Comparison of ENCODE assay signal across 25 cellular contexts in the genomic region with DNA sequence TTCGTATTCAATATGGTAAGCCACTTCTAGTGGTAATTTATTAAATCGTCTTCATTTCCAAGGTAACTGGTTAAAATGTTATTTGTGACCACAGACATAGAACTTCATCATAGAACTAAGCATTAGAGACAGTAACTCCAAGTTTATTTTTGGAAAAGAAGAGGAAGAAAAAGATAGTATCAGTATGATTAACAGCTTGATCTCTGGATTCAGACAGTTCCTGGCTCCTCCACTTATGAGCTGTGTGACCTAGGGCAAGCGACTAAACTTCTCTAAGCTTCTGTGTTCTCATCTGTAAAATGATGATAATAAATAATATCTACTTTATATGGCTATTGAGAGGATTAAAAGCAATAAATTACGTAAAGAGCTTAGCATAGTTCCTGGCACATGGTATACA.
"Had no signal": no experiment of that assay in that cellular context is flagged by ENCODE, and none has a peak within 500 bp of the region (broad histone marks: within the 10 kb centered on the region; RNA-seq: fewer than 3 reads in every experiment).

No MANE protein-coding gene starts in this region.

- ATAC-seq: psoas muscle; right cardiac atrium; right lobe of liver; stimulated activated effector memory CD8-positive, alpha-beta T cell treated with anti-CD3 and anti-CD28 coated beads, Interleukin-12 subunit alpha, Interleukin-12 subunit beta, amount 100 ng/mL, for 72 hours; stimulated activated naive B cell treated with anti-CD40 and anti-IgM and Interleukin-4, amounts not matched to agents 10 μg/mL and 1 μg/mL and 100 μg/mL, for 72 hours had no signal

- FAIRE-seq: small intestine, urothelium cell line had no signal

- H3K79me2 ChIP-seq: parathyroid adenoma had no signal

- H3K4me2 ChIP-seq: neural progenitor cell had no signal

- H2AFZ ChIP-seq: neural progenitor cell, parathyroid adenoma had no signal

- H3K36me3 ChIP-seq: neural progenitor cell, ovary, right lobe of liver, sigmoid colon, stomach, thoracic aorta, thyroid gland, tibial nerve, upper lobe of left lung, vagina had no signal

- H3K27me3 ChIP-seq: neural progenitor cell, ovary, right lobe of liver, sigmoid colon, stomach, thyroid gland, tibial nerve, upper lobe of left lung, vagina had no signal

- H3K9me3 ChIP-seq: ovary, psoas muscle, right lobe of liver, sigmoid colon, stomach, thoracic aorta, thyroid gland, tibial nerve, upper lobe of left lung, vagina had no signal

- DNase-seq: occipital lobe; ovary; posterior cingulate gyrus; psoas muscle; right cardiac atrium; right lobe of liver; sigmoid colon; stimulated activated CD4-positive, alpha-beta T cell treated with anti-CD3 and anti-CD28 coated beads, Interleukin-15, amount 100 ng/mL, for 24 hours; stimulated activated CD4-positive, alpha-beta T cell treated with anti-CD3 and anti-CD28 coated beads, Interleukin-2, amount 100 ng/mL, for 24 hours; stimulated activated CD4-positive, alpha-beta T cell treated with anti-CD3 and anti-CD28 coated beads, Interleukin-2, amount 100 ng/mL, for 48 hours; stimulated activated CD4-positive, alpha-beta T cell treated with anti-CD3 and anti-CD28 coated beads, Interleukin-4, amount 100 ng/mL, for 24 hours; stimulated activated naive B cell treated with anti-CD40 and anti-IgM and Interleukin-4, amounts not matched to agents 10 μg/mL and 1 μg/mL and 100 μg/mL, for 72 hours; stimulated activated naive CD4-positive, alpha-beta T cell treated with Interleukin-2 at 50 U/mL for 16 hours; stomach; thyroid gland; trophoblast cell; upper lobe of left lung had no signal

- H3K27ac ChIP-seq: neural progenitor cell, ovary, parathyroid adenoma, psoas muscle, right lobe of liver, sigmoid colon, stomach, thoracic aorta, thyroid gland, tibial nerve, upper lobe of left lung, vagina had no signal

- H3K9ac ChIP-seq: neural progenitor cell, parathyroid adenoma had no signal

- H3K4me1 ChIP-seq: neural progenitor cell, parathyroid adenoma, psoas muscle, right lobe of liver, sigmoid colon, stomach, upper lobe of left lung had no signal

- H3K4me3 ChIP-seq: neural progenitor cell, ovary, psoas muscle, right lobe of liver, sigmoid colon, stomach, thoracic aorta, thyroid gland, tibial nerve, upper lobe of left lung, vagina had no signal
